ENCODE assay signal across 1 cellular context in the genomic region with DNA sequence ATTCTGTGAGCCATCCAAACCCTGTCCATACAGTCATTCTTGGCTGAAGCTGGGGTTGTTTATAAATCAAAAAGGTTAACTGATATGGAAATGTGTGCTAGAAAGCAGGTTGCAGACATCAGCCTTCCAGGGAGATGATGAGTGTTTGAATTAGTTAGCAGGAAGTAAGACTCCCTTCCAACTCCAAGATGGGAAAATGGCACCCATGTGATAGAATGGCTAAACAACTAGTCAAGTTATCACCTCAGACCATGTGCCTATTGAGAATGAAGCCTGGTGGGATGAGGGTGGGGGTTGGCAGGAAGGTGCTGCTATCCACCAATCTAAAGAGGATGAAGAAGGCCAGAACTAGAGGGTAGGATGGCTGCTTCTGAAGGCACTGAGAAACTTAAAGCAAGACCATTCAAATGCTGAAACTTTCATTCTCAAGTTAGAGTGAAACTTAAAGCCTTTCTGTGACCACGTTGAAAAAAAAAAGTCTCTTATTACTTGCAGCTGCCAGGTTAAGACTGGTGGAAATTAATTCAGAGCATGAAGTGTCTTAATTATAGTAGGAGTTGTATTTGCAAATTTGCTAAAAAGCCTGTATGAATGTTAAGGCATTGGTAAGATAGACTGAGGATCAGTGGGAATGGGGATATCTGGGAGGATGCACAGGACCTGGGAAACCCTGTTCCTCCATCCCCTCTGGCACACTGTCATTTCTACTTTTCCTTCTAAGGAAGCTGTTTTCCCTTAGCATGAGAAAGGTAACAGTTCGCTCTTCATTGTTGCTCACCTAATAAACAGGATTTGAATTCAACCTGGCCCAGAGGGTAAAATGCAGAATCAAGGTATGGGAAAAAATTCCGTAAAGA.
TF ChIP-seq lines count a peak whose summit lies in the region.

No MANE protein-coding gene starts in this region.

TF ChIP-seq in GM12878, 131 proteins besides CTCF, POLR2A, EP300 and RAD21:
- TF ChIP-seq CHD2 (IDR thresholded peaks at IDR 0.05; ENCODE audit: borderline replicate concordance, low read depth, low read length) (no peak), PAX8 (IDR thresholded peaks at IDR 0.05) (no peak), MEF2A (IDR thresholded peaks at IDR 0.05; ENCODE audit: insufficient read depth, low read depth, low read length) (no peak), ZZZ3 (IDR thresholded peaks at IDR 0.05; ENCODE audit: control insufficient read depth, insufficient read length, low read depth) (no peak), EGR1 (IDR thresholded peaks at IDR 0.05; ENCODE audit: borderline replicate concordance in 1 of 2, low read depth in 2 of 2, low read length in 2 of 2) (no peak), CBX5 (IDR thresholded peaks at IDR 0.05; ENCODE audit: low read depth) (0 out of 2 replicates have a peak, but pooled peaks have one; percentile 21), EED (IDR thresholded peaks at IDR 0.05; ENCODE audit: low read depth) (no peak), RUNX3 (IDR thresholded peaks at IDR 0.05; ENCODE audit: low read length) (peak; percentile 27; the same call in 1 of the 2 replicates), SREBF2 (IDR thresholded peaks at IDR 0.05; ENCODE audit: low read length) (no peak)
- TF ChIP-seq, protein P1, sequence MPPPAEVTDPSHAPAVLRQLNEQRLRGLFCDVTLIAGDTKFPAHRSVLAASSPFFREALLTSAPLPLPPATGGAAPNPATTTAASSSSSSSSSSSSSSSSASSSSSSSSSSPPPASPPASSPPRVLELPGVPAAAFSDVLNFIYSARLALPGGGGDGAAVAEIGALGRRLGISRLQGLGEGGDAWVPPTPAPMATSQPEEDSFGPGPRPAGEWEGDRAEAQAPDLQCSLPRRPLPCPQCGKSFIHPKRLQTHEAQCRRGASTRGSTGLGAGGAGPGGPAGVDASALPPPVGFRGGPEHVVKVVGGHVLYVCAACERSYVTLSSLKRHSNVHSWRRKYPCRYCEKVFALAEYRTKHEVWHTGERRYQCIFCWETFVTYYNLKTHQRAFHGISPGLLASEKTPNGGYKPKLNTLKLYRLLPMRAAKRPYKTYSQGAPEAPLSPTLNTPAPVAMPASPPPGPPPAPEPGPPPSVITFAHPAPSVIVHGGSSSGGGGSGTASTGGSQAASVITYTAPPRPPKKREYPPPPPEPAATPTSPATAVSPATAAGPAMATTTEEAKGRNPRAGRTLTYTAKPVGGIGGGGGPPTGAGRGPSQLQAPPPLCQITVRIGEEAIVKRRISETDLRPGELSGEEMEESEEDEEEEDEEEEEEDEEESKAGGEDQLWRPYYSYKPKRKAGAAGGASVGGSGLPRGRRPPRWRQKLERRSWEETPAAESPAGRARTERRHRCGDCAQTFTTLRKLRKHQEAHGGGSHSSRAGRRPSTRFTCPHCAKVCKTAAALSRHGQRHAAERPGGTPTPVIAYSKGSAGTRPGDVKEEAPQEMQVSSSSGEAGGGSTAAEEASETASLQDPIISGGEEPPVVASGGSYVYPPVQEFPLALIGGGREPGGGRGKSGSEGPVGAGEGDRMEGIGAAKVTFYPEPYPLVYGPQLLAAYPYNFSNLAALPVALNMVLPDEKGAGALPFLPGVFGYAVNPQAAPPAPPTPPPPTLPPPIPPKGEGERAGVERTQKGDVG (CRISPR knock-in tag; IDR thresholded peaks at IDR 0.05): no peak
- TF ChIP-seq, protein P2, sequence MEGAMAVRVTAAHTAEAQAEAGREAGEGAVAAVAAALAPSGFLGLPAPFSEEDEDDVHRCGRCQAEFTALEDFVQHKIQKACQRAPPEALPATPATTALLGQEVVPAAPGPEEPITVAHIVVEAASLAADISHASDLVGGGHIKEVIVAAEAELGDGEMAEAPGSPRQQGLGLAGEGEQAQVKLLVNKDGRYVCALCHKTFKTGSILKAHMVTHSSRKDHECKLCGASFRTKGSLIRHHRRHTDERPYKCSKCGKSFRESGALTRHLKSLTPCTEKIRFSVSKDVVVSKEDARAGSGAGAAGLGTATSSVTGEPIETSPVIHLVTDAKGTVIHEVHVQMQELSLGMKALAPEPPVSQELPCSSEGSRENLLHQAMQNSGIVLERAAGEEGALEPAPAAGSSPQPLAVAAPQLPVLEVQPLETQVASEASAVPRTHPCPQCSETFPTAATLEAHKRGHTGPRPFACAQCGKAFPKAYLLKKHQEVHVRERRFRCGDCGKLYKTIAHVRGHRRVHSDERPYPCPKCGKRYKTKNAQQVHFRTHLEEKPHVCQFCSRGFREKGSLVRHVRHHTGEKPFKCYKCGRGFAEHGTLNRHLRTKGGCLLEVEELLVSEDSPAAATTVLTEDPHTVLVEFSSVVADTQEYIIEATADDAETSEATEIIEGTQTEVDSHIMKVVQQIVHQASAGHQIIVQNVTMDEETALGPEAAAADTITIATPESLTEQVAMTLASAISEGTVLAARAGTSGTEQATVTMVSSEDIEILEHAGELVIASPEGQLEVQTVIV (IDR thresholded peaks at IDR 0.05; ENCODE audit: borderline replicate concordance, partially characterized antibody): no peak
